In genomic region chr15:27762471-27762870, GRCh38 we compare ENCODE assay signal across 18 cellular contexts.
DNase-seq lines count a peak whose midpoint lies in the region; ATAC-seq and TF ChIP-seq lines count a peak whose summit lies in the region.
"Had no signal": no experiment of that assay in that cellular context is flagged by ENCODE, and none has a peak within 500 bp of the region (broad histone marks: within the 10 kb centered on the region; RNA-seq: fewer than 3 reads in every experiment).

No MANE protein-coding gene starts in this region.

- intact Hi-C loops in activated CD4-positive, alpha-beta T cell treated with anti-CD3 and anti-CD28 coated beads, Interleukin-2, amount 10 ng/mL, durations not matched to agents 24 days and 14 days (cut with micrococcal nuclease): no loop called here
- intact Hi-C loops in esophagus muscularis mucosa (cut with DNase I): no loop called here

- H4K20me1 ChIP-seq in osteoblast (ENCODE audit: insufficient read depth, low read length): no peaks in the 10 kb centered on the region
- H4K20me1 ChIP-seq: BLaER1 treated with 17β-estradiol and CSF1 and Interleukin-3, amounts not matched to agents 10 nM and 100 nM had no signal

- no peaks in the 10 kb centered on the region for H3K36me3 ChIP-seq in RWPE2 (ENCODE audit: low read depth)
- H3K36me3 ChIP-seq in esophagus muscularis mucosa: no peaks in the 10 kb centered on the region
- no peaks in the 10 kb centered on the region for H3K36me3 ChIP-seq in osteoblast (ENCODE audit: insufficient read depth, low read length)
- H3K36me3 ChIP-seq: BLaER1 treated with 17β-estradiol and CSF1 and Interleukin-3, amounts not matched to agents 10 nM and 100 nM had no signal

- peaks cover 4% of the 10 kb centered on the region for H3K9me3 Mint-ChIP-seq in activated CD4-positive, alpha-beta T cell treated with anti-CD3 and anti-CD28 coated beads, Interleukin-2, amount 10 ng/mL, durations not matched to agents 24 days and 14 days

- H3K4me1 ChIP-seq in RWPE2 (ENCODE audit: insufficient read depth, poor library complexity, severe bottlenecking) (no peaks in the 10 kb centered on the region), esophagus muscularis mucosa (no peaks in the 10 kb centered on the region), osteoblast (ENCODE audit: insufficient read depth, low read length) (no peaks in the 10 kb centered on the region)
- H3K4me1 ChIP-seq: A549; BLaER1 treated with 17β-estradiol and CSF1 and Interleukin-3, amounts not matched to agents 10 nM and 100 nM; Caco-2 had no signal

- no peak overlapping the region for H2AFZ ChIP-seq in osteoblast (ENCODE audit: low read length)

- H3K27ac ChIP-seq in RWPE2 (ENCODE audit: poor library complexity, severe bottlenecking): no peak overlapping the region
- no peak overlapping the region for H3K27ac ChIP-seq in esophagus muscularis mucosa (replicated peaks in 1 of 4)
- no peak overlapping the region for H3K27ac ChIP-seq in osteoblast (ENCODE audit: low read depth, low read length)
- H3K27ac ChIP-seq: 22Rv1; A549; BLaER1 treated with 17β-estradiol and CSF1 and Interleukin-3, amounts not matched to agents 10 nM and 100 nM; C4-2B had no signal

- no peak overlapping the region for H3K4me2 ChIP-seq in osteoblast (ENCODE audit: insufficient read depth, low read length)
- H3K4me2 ChIP-seq: A549; BLaER1 treated with 17β-estradiol and CSF1 and Interleukin-3, amounts not matched to agents 10 nM and 100 nM had no signal

- TF ChIP-seq POLR2A in esophagus muscularis mucosa (IDR thresholded peaks at IDR 0.05; ENCODE audit: low read depth): no peak

- no peak for TF ChIP-seq EP300 in esophagus muscularis mucosa (IDR thresholded peaks at IDR 0.05)

- no peak overlapping the region for H3K4me3 ChIP-seq in RWPE2 (ENCODE audit: severe bottlenecking)
- H3K4me3 ChIP-seq in esophagus muscularis mucosa: no peak overlapping the region
- no peak overlapping the region for H3K4me3 ChIP-seq in osteoblast (ENCODE audit: insufficient read depth, low read length)
- H3K4me3 ChIP-seq: A549; BLaER1 treated with 17β-estradiol and CSF1 and Interleukin-3, amounts not matched to agents 10 nM and 100 nM had no signal

- peaks cover 16% of the 10 kb centered on the region for H3K27me3 ChIP-seq in RWPE2 (ENCODE audit: insufficient read depth, poor library complexity, severe bottlenecking)
- H3K27me3 ChIP-seq in esophagus muscularis mucosa: no peaks in the 10 kb centered on the region
- no peaks in the 10 kb centered on the region for H3K27me3 ChIP-seq in osteoblast (ENCODE audit: insufficient read depth, low read length)
- H3K27me3 ChIP-seq: BLaER1 treated with 17β-estradiol and CSF1 and Interleukin-3, amounts not matched to agents 10 nM and 100 nM had no signal

- H3K9me3 ChIP-seq in RWPE2 (ENCODE audit: severe bottlenecking) (no peaks in the 10 kb centered on the region), esophagus muscularis mucosa (peaks cover 0 to 13% (median 5%) of the 10 kb centered on the region in 4 donors), osteoblast (ENCODE audit: low read depth, low read length) (no peaks in the 10 kb centered on the region)
- H3K9me3 ChIP-seq: A549, Caco-2 had no signal

- no peaks in the 10 kb centered on the region for H3K4me1 Mint-ChIP-seq in activated CD4-positive, alpha-beta T cell treated with anti-CD3 and anti-CD28 coated beads, Interleukin-2, amount 10 ng/mL, durations not matched to agents 24 days and 14 days
- H3K4me1 Mint-ChIP-seq: B cell had no signal

- no peak overlapping the region for H3K27ac Mint-ChIP-seq in activated CD4-positive, alpha-beta T cell treated with anti-CD3 and anti-CD28 coated beads, Interleukin-2, amount 10 ng/mL, durations not matched to agents 24 days and 14 days
- H3K27ac Mint-ChIP-seq: B cell; CD4-positive, alpha-beta T cell; CD8-positive, alpha-beta T cell had no signal

- no peak overlapping the region for H3K4me3 Mint-ChIP-seq in activated CD4-positive, alpha-beta T cell treated with anti-CD3 and anti-CD28 coated beads, Interleukin-2, amount 10 ng/mL, durations not matched to agents 24 days and 14 days
- H3K4me3 Mint-ChIP-seq: B cell; CD4-positive, alpha-beta T cell; CD8-positive, alpha-beta T cell had no signal

- H3K36me3 Mint-ChIP-seq in activated CD4-positive, alpha-beta T cell treated with anti-CD3 and anti-CD28 coated beads, Interleukin-2, amount 10 ng/mL, durations not matched to agents 24 days and 14 days (ENCODE audit: low read depth): no peaks in the 10 kb centered on the region
- H3K36me3 Mint-ChIP-seq: CD8-positive, alpha-beta T cell had no signal

- TF ChIP-seq CTCF in RWPE2 (IDR thresholded peaks at IDR 0.05; ENCODE audit: poor library complexity, severe bottlenecking) (no peak), esophagus muscularis mucosa (IDR thresholded peaks at IDR 0.05) (no peak), osteoblast (IDR thresholded peaks at IDR 0.05; ENCODE audit: extremely low read depth, low read depth, low read length) (no peak)

- no peaks in the 10 kb centered on the region for H3K79me2 ChIP-seq in osteoblast (ENCODE audit: insufficient read depth, low read length)

- ATAC-seq in RWPE2 (ENCODE audit: low read depth): no peak
- ATAC-seq: A549; CD8-positive, alpha-beta T cell had no signal

- peak; percentile 6 for DNase-seq in activated CD4-positive, alpha-beta T cell treated with anti-CD3 and anti-CD28 coated beads, Interleukin-2, amount 10 ng/mL, durations not matched to agents 24 days and 14 days
- no peak for DNase-seq in activated CD4-positive, alpha-beta T cell treated with anti-CD3 and anti-CD28 coated beads, Interleukin-2, amount 50 U/mL, for 48 hours
- DNase-seq in RWPE2 (ENCODE audit: low spot score) (peak; percentile 7), esophagus muscularis mucosa (ENCODE audit: extremely low spot score) (peak; percentile 90), SK-N-DZ (ENCODE audit: low spot score) (no peak), osteoblast (ENCODE audit: insufficient read length, low spot score, missing footprints) (no peak)
- DNase-seq: AML-193; Caco-2; Calu3; CD4-positive, alpha-beta T cell; CD8-positive, alpha-beta T cell; DMS79 treated with DMSO at 0.1 percent for 48 hours; GF-D8 had no signal

- WGBS in esophagus muscularis mucosa: 85% methylated on average over 3 of the region's 3 CpGs

- no peaks in the 10 kb centered on the region for H3K27me3 Mint-ChIP-seq in activated CD4-positive, alpha-beta T cell treated with anti-CD3 and anti-CD28 coated beads, Interleukin-2, amount 10 ng/mL, durations not matched to agents 24 days and 14 days
- H3K27me3 Mint-ChIP-seq: B cell; CD4-positive, alpha-beta T cell had no signal

Comparison
In these comparisons a context has a peak if more than half of its experiments do, and no peak if none do; other contexts are left out.
1. DNase-seq: peak in activated CD4-positive, alpha-beta T cell treated with anti-CD3 and anti-CD28 coated beads, Interleukin-2, amount 10 ng/mL, durations not matched to agents 24 days and 14 days (single experiment), RWPE2 (single experiment) and esophagus muscularis mucosa (single experiment); none in activated CD4-positive, alpha-beta T cell treated with anti-CD3 and anti-CD28 coated beads, Interleukin-2, amount 50 U/mL, for 48 hours (0 of 2), SK-N-DZ (single experiment) and osteoblast (single experiment).